ENCODE assay signal across 8 cellular contexts in the genomic region with DNA sequence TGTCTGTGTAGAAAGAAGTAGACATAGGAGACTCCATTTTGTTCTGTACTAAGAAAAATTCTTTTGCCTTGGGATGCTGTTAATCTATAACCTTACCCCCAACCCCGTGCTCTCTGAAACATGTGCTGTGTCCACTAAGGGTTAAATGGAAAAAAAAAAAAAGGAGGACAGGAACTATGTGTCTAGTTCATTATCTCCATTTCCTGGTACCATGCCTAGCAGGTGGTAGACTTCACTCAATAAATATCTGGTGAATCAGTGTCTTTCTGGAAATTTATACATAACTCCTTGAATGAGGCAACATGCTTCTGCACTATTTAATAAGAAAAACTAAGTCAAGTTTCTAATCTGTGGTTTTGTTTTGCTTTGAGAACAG. TPM values are rescaled to one million over a fixed set of nuclear protein-coding genes. Genes with fewer than 3 reads are reported as not detected.
A peak's percentile ranks its signal among the peaks of the same experiment; 100 is the strongest.
DNase-seq lines count a peak whose midpoint lies in the region; ATAC-seq, FAIRE-seq and TF ChIP-seq lines count a peak whose summit lies in the region.
"Not testable (repeated sequence)": the region's sequence is repeated elsewhere in the genome, so short reads cannot be mapped to it uniquely, and the experiment has no call there.
"Had no signal": no experiment of that assay in that cellular context is flagged by ENCODE, and none has a peak within 500 bp of the region (broad histone marks: within the 10 kb centered on the region; RNA-seq: fewer than 3 reads in every experiment).

No MANE protein-coding gene starts in this region.

- H3K4me1 Mint-ChIP-seq in glutamatergic neuron (ENCODE audit: low read depth, unreplicated experiment), result not testable (repeated sequence)
- peaks cover 11 to 16% of the 10 kb centered on the region in 2 donors for H3K4me1 Mint-ChIP-seq in natural killer cell treated with Interleukin-12 subunit alpha and Interleukin-12 subunit beta and Interleukin-15 and Interleukin-18, amount 100 ng/mL, for 72 hours (ENCODE audit: low read depth in 2 of 2)

- peak overlapping the region; percentile 98 for H2AFZ ChIP-seq in GM12878 (ENCODE audit: control insufficient read depth, low read depth, low read length)

- CTCF ChIA-PET in GM12878 (lab: Yijun Ruan, JAX), result interaction anchor here (1.9 kb wide), 1 partner anchor 8 kb away, joined by 9 read pairs; a partner anchor contains a TSS

- SMC1A ChIA-PET in GM12878 (lab: Charles Lee; ENCODE audit: uncharacterized antibody, unreplicated experiment), result not testable (repeated sequence)

- not testable (repeated sequence) for H3K36me3 Mint-ChIP-seq in glutamatergic neuron (ENCODE audit: unreplicated experiment); natural killer cell treated with Interleukin-12 subunit alpha and Interleukin-12 subunit beta and Interleukin-15 and Interleukin-18, amount 100 ng/mL, for 72 hours

- not testable (repeated sequence) for H4K20me1 ChIP-seq in GM12878 (ENCODE audit: control insufficient read depth, insufficient read depth)

- intact Hi-C loops in GM12878 (cut with micrococcal nuclease; ENCODE audit: unreplicated experiment), result not testable (repeated sequence)

- peak overlapping the region; percentile 82 for H3K27ac Mint-ChIP-seq in glutamatergic neuron (ENCODE audit: unreplicated experiment)
- H3K27ac Mint-ChIP-seq in natural killer cell treated with Interleukin-12 subunit alpha and Interleukin-12 subunit beta and Interleukin-15 and Interleukin-18, amount 100 ng/mL, for 72 hours, result peak overlapping the region; percentile 90 to 94

- H3K4me3 ChIP-seq in GM12865 (ENCODE audit: low read depth, low read length) (peak overlapping the region; percentile 93), SJSA1 (peak overlapping the region; percentile 55), GM12878 (peak overlapping the region; percentile 75), thymus (ENCODE audit: low read length) (peak overlapping the region; percentile 66)

- TF ChIP-seq RAD21 in GM12878 (IDR thresholded peaks at IDR 0.05; ENCODE audit: insufficient read depth, low read depth, low read length), result not testable (repeated sequence)

- not testable (repeated sequence) for TF ChIP-seq POLR2A in GM12878 (IDR thresholded peaks at IDR 0.05; ENCODE audit: low read depth, low read length)

- H3K4me1 ChIP-seq in SJSA1 (replicated peaks) (peaks cover 17% of the 10 kb centered on the region), thymus (ENCODE audit: control insufficient read depth, insufficient read depth, low read length) (peaks cover 11% of the 10 kb centered on the region)
- H3K4me1 ChIP-seq in GM12878 (ENCODE audit: control insufficient read depth, insufficient read depth, low read length), result not testable (repeated sequence)

- BruUV-seq in GM12878 (replicated peaks; lab: Mats Ljungman, UMichigan), result TSS peak; percentile 100

- H3K4me3 Mint-ChIP-seq in glutamatergic neuron (ENCODE audit: unreplicated experiment), result peak overlapping the region; percentile 97
- peak overlapping the region; percentile 99 for H3K4me3 Mint-ChIP-seq in natural killer cell treated with Interleukin-12 subunit alpha and Interleukin-12 subunit beta and Interleukin-15 and Interleukin-18, amount 100 ng/mL, for 72 hours

- POLR2A ChIA-PET in GM12878 (lab: Charles Lee), result interaction anchor here (1.5 to 1.9 kb wide), 2 partner anchors 70 to 273 kb away, joined by 4 to 5 read pairs; no protein-coding TSS in a partner anchor

- H3K9me3 Mint-ChIP-seq in glutamatergic neuron (ENCODE audit: unreplicated experiment), result peaks cover 11% of the 10 kb centered on the region
- not testable (repeated sequence) for H3K9me3 Mint-ChIP-seq in natural killer cell treated with Interleukin-12 subunit alpha and Interleukin-12 subunit beta and Interleukin-15 and Interleukin-18, amount 100 ng/mL, for 72 hours

- peak overlapping the region; percentile 83 for H3K9ac ChIP-seq in GM12878 (ENCODE audit: control insufficient read depth, insufficient read depth, low read length)

- not testable (repeated sequence) for FAIRE-seq in GM12878 (lab: Jason Lieb, UNC)

- peaks cover 38% of the 10 kb centered on the region for H3K36me3 ChIP-seq in SJSA1
- H3K36me3 ChIP-seq in GM12878 (ENCODE audit: control insufficient read depth in 2 of 2, insufficient read depth in 2 of 2, low read length in 1 of 2); thymus (ENCODE audit: control insufficient read depth, insufficient read depth): not testable (repeated sequence)

- ATAC-seq in GM12878; natural killer cell treated with Interleukin-12 subunit alpha and Interleukin-12 subunit beta and Interleukin-15 and Interleukin-18, amount 100 ng/mL, for 72 hours: not testable (repeated sequence)

- TF ChIP-seq CTCF in GM12865 (IDR thresholded peaks at IDR 0.05; ENCODE audit: insufficient read depth, low read depth, low read length, missing control alignments); GM12878 (IDR thresholded peaks at IDR 0.05 in 2 of 3, conservative IDR thresholded peaks at IDR 0.05 in 1 of 3; ENCODE audit: control insufficient read depth in 2 of 3, extremely low read depth in 1 of 3, insufficient read depth in 1 of 3, low read depth in 3 of 3, low read length in 3 of 3); glutamatergic neuron (IDR thresholded peaks at IDR 0.05; ENCODE audit: partially characterized antibody, unreplicated experiment): not testable (repeated sequence)

- RAD21 ChIA-PET in GM12878 (lab: Charles Lee; ENCODE audit: unreplicated experiment), result not testable (repeated sequence)

- H3K4me2 ChIP-seq in GM12878 (ENCODE audit: control insufficient read depth, insufficient read depth), result peak overlapping the region; percentile 60

- TF ChIP-seq EP300 in GM12878 (IDR thresholded peaks at IDR 0.05; ENCODE audit: borderline replicate concordance in 1 of 2, control insufficient read depth in 1 of 2, low read depth in 2 of 2, low read length in 2 of 2), result not testable (repeated sequence)

- WGBS in GM12878 (ENCODE audit: insufficient coverage, insufficient replicate concordance, low lambda C conversion rate, missing lambda C conversion rate), result no CpG with 5 or more reads among the region's 1 CpG
- WGBS in thymus, result 74% methylated on average over 1 of the region's 1 CpG

- H3K27me3 ChIP-seq in SJSA1 (replicated peaks); GM12878 (replicated peaks in 1 of 2; ENCODE audit: control insufficient read depth in 2 of 2, insufficient read depth in 2 of 2, low read length in 1 of 2); thymus (ENCODE audit: control insufficient read depth, insufficient read depth): not testable (repeated sequence)

- H3K27ac ChIP-seq in SJSA1 (peak overlapping the region; percentile 32), GM12878 (ENCODE audit: control insufficient read depth, insufficient read depth) (peak overlapping the region; percentile 96), thymus (ENCODE audit: low read depth) (peak overlapping the region; percentile 73)

- in situ Hi-C loops in GM12878 (cut with MboI), result loop anchor here (10.0 kb wide), 1 partner anchor 756 kb away; a partner anchor contains a TSS

- peaks cover 36% of the 10 kb centered on the region for H3K79me2 ChIP-seq in GM12878 (ENCODE audit: control insufficient read depth, insufficient read depth, low read length)

- not testable (repeated sequence) for DNase-seq in GM12865 (ENCODE audit: low read depth); SJSA1 (ENCODE audit: low read depth in 1 of 2, low spot score in 2 of 2); GM12878 (ENCODE audit: low read depth, low spot score); glutamatergic neuron; natural killer cell treated with Interleukin-12 subunit alpha and Interleukin-12 subunit beta and Interleukin-15 and Interleukin-18, amount 100 ng/mL, for 72 hours (ENCODE audit: low spot score)

- not testable (repeated sequence) for H3K9me3 ChIP-seq in SJSA1 (replicated peaks); GM12878 (replicated peaks; ENCODE audit: control insufficient read depth, insufficient read depth, low read length); thymus (ENCODE audit: control insufficient read depth)

- H3K27me3 Mint-ChIP-seq in glutamatergic neuron (ENCODE audit: unreplicated experiment); natural killer cell treated with Interleukin-12 subunit alpha and Interleukin-12 subunit beta and Interleukin-15 and Interleukin-18, amount 100 ng/mL, for 72 hours: not testable (repeated sequence)

RNA-seq across cellular contexts. Expression of a gene that starts 0.7 kb away (rescaled TPM):
- 74.7 and 82.1 TPM in 2 replicates for total RNA-seq in SJSA1 (2014; rRNA removed; shearing (Covaris generic))
- total RNA-seq in GM12878 (2013; cell fraction: nucleolus; rRNA removed), result 36.3 and 49.0 TPM in 2 replicates
- total RNA-seq in GM12878 (2014; rRNA removed), result 73.1 and 78.7 TPM in 2 replicates
- 80.7 and 85.6 TPM in 2 replicates for total RNA-seq in GM12878 (2014; rRNA removed; fragmentation: Illumina TruSeq; extraction: Trizol)
- 75.0 and 81.9 TPM in 2 replicates for total RNA-seq in GM12878 (2021)
- 21.7 TPM for polyA plus RNA-seq in GM12878 (2011; ENCODE audit: low read depth)
- polyA plus RNA-seq in GM12878 (2011; rRNA removed), result 95.0 and 97.8 TPM in 2 replicates
- polyA plus RNA-seq in GM12878 (2011; cell fraction: cytosol; rRNA removed), result 90.6 and 93.2 TPM in 2 replicates
- 108 and 123 TPM in 2 replicates for polyA plus RNA-seq in GM12878 (2011; cell fraction: nucleus; rRNA removed)
- polyA plus RNA-seq in GM12878 (2012), result 30.7 and 38.9 TPM in 2 replicates
- polyA plus RNA-seq in GM12878 (2014; fragmentation: Illumina TruSeq; extraction: Trizol), result 88.9 and 99.3 TPM in 2 replicates
- 10 to 100 TPM; 42.3 to 45.5 TPM for polyA plus RNA-seq in GM12878 (2014; fragmentation: Nextera tagmentation; extraction: Ambion mirVana)
- 70.8 and 75.1 TPM in 2 replicates for polyA plus RNA-seq in GM12878 (2014; rRNA removed)
- polyA plus RNA-seq in GM12878 (2016; fragmentation: Nextera tagmentation; extraction: Ambion mirVana), result 100 to 1,000 TPM in 1 of 2 experiments, 10 to 100 TPM in 1; 99.3 to 104 TPM
- 107 and 133 TPM in 2 replicates for polyA minus RNA-seq in GM12878 (2011; rRNA and poly(A)+ RNA removed)
- 30.5 and 36.8 TPM in 2 replicates for polyA minus RNA-seq in GM12878 (2011; cell fraction: cytosol; rRNA and poly(A)+ RNA removed)
- polyA minus RNA-seq in GM12878 (2011; cell fraction: nucleus; rRNA and poly(A)+ RNA removed), result 28.8 and 38.6 TPM in 2 replicates
- 8.6 TPM for total RNA-seq in glutamatergic neuron (ENCODE audit: unreplicated experiment)
- total RNA-seq in natural killer cell treated with Interleukin-12 subunit alpha and Interleukin-12 subunit beta and Interleukin-15 and Interleukin-18, amount 100 ng/mL, for 72 hours, result 10 to 100 TPM; 44.5 to 97.0 TPM
- polyA plus RNA-seq in thymus, result 6.2 TPM

RNA-seq across cellular contexts. Expression of a gene that starts 8.0 kb away (rescaled TPM):
- total RNA-seq in SJSA1 (2014; rRNA removed; shearing (Covaris generic)), result not detected in 2 replicates
- not detected in 2 replicates for total RNA-seq in GM12878 (2013; cell fraction: nucleolus; rRNA removed)
- total RNA-seq in GM12878 (2014; rRNA removed) (not detected in 2 replicates), GM12878 (2014; rRNA removed; fragmentation: Illumina TruSeq; extraction: Trizol) (not detected in 2 replicates), GM12878 (2021) (not detected in 2 replicates), glutamatergic neuron (ENCODE audit: unreplicated experiment) (not detected)
- not detected for polyA plus RNA-seq in GM12878 (2011; ENCODE audit: low read depth)
- polyA plus RNA-seq in GM12878 (2011; rRNA removed) (not detected in 2 replicates), GM12878 (2014; fragmentation: Illumina TruSeq; extraction: Trizol) (not detected in 2 replicates), GM12878 (2014; fragmentation: Nextera tagmentation; extraction: Ambion mirVana) (not detected), GM12878 (2014; rRNA removed) (not detected in 2 replicates), GM12878 (2016; fragmentation: Nextera tagmentation; extraction: Ambion mirVana) (not detected), thymus (not detected)
- not detected in 2 replicates for polyA plus RNA-seq in GM12878 (2011; cell fraction: cytosol; rRNA removed)
- polyA plus RNA-seq in GM12878 (2011; cell fraction: nucleus; rRNA removed), result not detected in 2 replicates
- not detected in 2 replicates for polyA plus RNA-seq in GM12878 (2012)
- under 0.01 and 3,585 TPM in 2 replicates for polyA minus RNA-seq in GM12878 (2011; rRNA and poly(A)+ RNA removed)
- 537 and 622 TPM in 2 replicates for polyA minus RNA-seq in GM12878 (2011; cell fraction: cytosol; rRNA and poly(A)+ RNA removed)
- under 0.01 TPM in 2 replicates for polyA minus RNA-seq in GM12878 (2011; cell fraction: nucleus; rRNA and poly(A)+ RNA removed)
- not detected for total RNA-seq in natural killer cell treated with Interleukin-12 subunit alpha and Interleukin-12 subunit beta and Interleukin-15 and Interleukin-18, amount 100 ng/mL, for 72 hours
- total RNA-seq: H4 had no signal
- polyA plus RNA-seq: adipose tissue had no signal

RNA-seq across cellular contexts. Expression of a gene that starts 36.4 kb away (rescaled TPM):
- total RNA-seq in SJSA1 (2014; rRNA removed; shearing (Covaris generic)), result 1,737 and 1,982 TPM in 2 replicates
- total RNA-seq in GM12878 (2013; cell fraction: nucleolus; rRNA removed), result 330 and 356 TPM in 2 replicates
- total RNA-seq in GM12878 (2014; rRNA removed), result 3,351 and 3,453 TPM in 2 replicates
- 3,065 and 3,117 TPM in 2 replicates for total RNA-seq in GM12878 (2014; rRNA removed; fragmentation: Illumina TruSeq; extraction: Trizol)
- 3,050 and 3,180 TPM in 2 replicates for total RNA-seq in GM12878 (2021)
- polyA plus RNA-seq in GM12878 (2011; ENCODE audit: low read depth), result 4,615 TPM
- 2,404 and 2,482 TPM in 2 replicates for polyA plus RNA-seq in GM12878 (2011; rRNA removed)
- 2,295 and 2,366 TPM in 2 replicates for polyA plus RNA-seq in GM12878 (2011; cell fraction: cytosol; rRNA removed)
- 751 and 887 TPM in 2 replicates for polyA plus RNA-seq in GM12878 (2011; cell fraction: nucleus; rRNA removed)
- polyA plus RNA-seq in GM12878 (2012), result 3,919 and 4,067 TPM in 2 replicates
- polyA plus RNA-seq in GM12878 (2014; fragmentation: Illumina TruSeq; extraction: Trizol), result 1,912 and 2,704 TPM in 2 replicates
- 1,000 to 10,000 TPM; 2,238 to 3,059 TPM for polyA plus RNA-seq in GM12878 (2014; fragmentation: Nextera tagmentation; extraction: Ambion mirVana)
- polyA plus RNA-seq in GM12878 (2014; rRNA removed), result 3,141 and 3,461 TPM in 2 replicates
- 1,000 to 10,000 TPM; 1,296 to 1,343 TPM for polyA plus RNA-seq in GM12878 (2016; fragmentation: Nextera tagmentation; extraction: Ambion mirVana)
- polyA minus RNA-seq in GM12878 (2011; rRNA and poly(A)+ RNA removed), result 702 and 773 TPM in 2 replicates
- 421 and 433 TPM in 2 replicates for polyA minus RNA-seq in GM12878 (2011; cell fraction: cytosol; rRNA and poly(A)+ RNA removed)
- polyA minus RNA-seq in GM12878 (2011; cell fraction: nucleus; rRNA and poly(A)+ RNA removed), result 155 and 214 TPM in 2 replicates
- 988 TPM for total RNA-seq in glutamatergic neuron (ENCODE audit: unreplicated experiment)
- 1,000 to 10,000 TPM; 1,070 to 1,127 TPM for total RNA-seq in natural killer cell treated with Interleukin-12 subunit alpha and Interleukin-12 subunit beta and Interleukin-15 and Interleukin-18, amount 100 ng/mL, for 72 hours
- polyA plus RNA-seq in thymus, result 3,732 TPM

RNA-seq across cellular contexts. Expression of a gene that starts 49.0 kb away (rescaled TPM):
- total RNA-seq in SJSA1 (2014; rRNA removed; shearing (Covaris generic)), result not detected in 2 replicates
- 0.48 and 0.83 TPM in 2 replicates for total RNA-seq in GM12878 (2013; cell fraction: nucleolus; rRNA removed)
- 0.65 and 0.85 TPM in 2 replicates for total RNA-seq in GM12878 (2014; rRNA removed)
- total RNA-seq in GM12878 (2014; rRNA removed; fragmentation: Illumina TruSeq; extraction: Trizol), result 0.40 and 0.46 TPM in 2 replicates
- 1.3 and 1.5 TPM in 2 replicates for total RNA-seq in GM12878 (2021)
- polyA plus RNA-seq in GM12878 (2011; ENCODE audit: low read depth), result 0.20 TPM
- 0.08 TPM in 1 of 2 replicates, not detected in the other for polyA plus RNA-seq in GM12878 (2011; rRNA removed)
- 0.03 and 0.16 TPM in 2 replicates for polyA plus RNA-seq in GM12878 (2011; cell fraction: cytosol; rRNA removed)
- polyA plus RNA-seq in GM12878 (2011; cell fraction: nucleus; rRNA removed), result 0.22 TPM in 2 replicates
- 0.76 and 1.2 TPM in 2 replicates for polyA plus RNA-seq in GM12878 (2012)
- polyA plus RNA-seq in GM12878 (2014; fragmentation: Illumina TruSeq; extraction: Trizol), result 0.38 and 0.73 TPM in 2 replicates
- polyA plus RNA-seq in GM12878 (2014; fragmentation: Nextera tagmentation; extraction: Ambion mirVana), result under 1 TPM; 0.06 to 0.20 TPM
- polyA plus RNA-seq in GM12878 (2014; rRNA removed), result 0.76 and 0.94 TPM in 2 replicates
- under 1 TPM; 0.43 to 0.98 TPM for polyA plus RNA-seq in GM12878 (2016; fragmentation: Nextera tagmentation; extraction: Ambion mirVana)
- polyA minus RNA-seq in GM12878 (2011; rRNA and poly(A)+ RNA removed), result 0.10 TPM in 1 of 2 replicates, not detected in the other
- not detected in 2 replicates for polyA minus RNA-seq in GM12878 (2011; cell fraction: cytosol; rRNA and poly(A)+ RNA removed)
- 0.19 TPM in 1 of 2 replicates, not detected in the other for polyA minus RNA-seq in GM12878 (2011; cell fraction: nucleus; rRNA and poly(A)+ RNA removed)
- 0.88 TPM for total RNA-seq in glutamatergic neuron (ENCODE audit: unreplicated experiment)
- total RNA-seq in natural killer cell treated with Interleukin-12 subunit alpha and Interleukin-12 subunit beta and Interleukin-15 and Interleukin-18, amount 100 ng/mL, for 72 hours, result under 1 TPM in 1 of 2 donors, not detected in 1; 0.47 TPM
- 1.3 TPM for polyA plus RNA-seq in thymus
- total RNA-seq: H4 had no signal

Comparison
In these comparisons a context has a peak if more than half of its experiments do, and no peak if none do; other contexts are left out.
1. H3K27ac ChIP-seq: peak in every context shown above with its lines; median percentile 96 in GM12878; 73 in thymus; 32 in SJSA1.